In the genomic region with DNA sequence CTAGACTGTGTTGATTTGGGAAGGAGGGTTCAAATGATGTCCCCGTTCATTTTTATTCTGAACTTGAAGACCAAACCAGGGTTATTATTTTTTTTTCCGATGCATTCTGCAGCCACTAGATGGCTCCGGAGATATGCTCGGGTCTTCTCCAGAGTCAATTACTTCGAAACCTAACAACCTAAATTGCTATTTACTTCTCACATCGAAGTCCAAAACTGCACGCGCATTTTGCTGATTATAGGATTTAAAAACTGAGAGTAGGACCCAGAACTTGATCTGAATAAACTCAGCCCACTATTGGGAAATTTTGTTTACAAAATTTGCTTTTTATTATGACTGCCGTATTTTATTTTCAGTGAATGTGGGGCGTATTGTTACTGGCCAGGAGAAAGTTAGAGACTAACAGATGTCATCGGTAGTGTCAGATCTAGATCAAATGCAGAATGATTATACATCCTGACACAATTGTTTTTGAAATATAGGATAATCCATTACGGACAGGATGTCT, we compare ENCODE assay signal across 8 cellular contexts.
DNase-seq lines count a peak whose midpoint lies in the region; ATAC-seq and TF ChIP-seq lines count a peak whose summit lies in the region.

No MANE protein-coding gene starts in this region.

- no peak overlapping the region for H3K27ac Mint-ChIP-seq in activated CD8-positive, alpha-beta T cell treated with anti-CD3 and anti-CD28 coated beads for 36 hours

- WGBS in right cardiac atrium: 3% methylated on average over 12 of the region's 12 CpGs
- WGBS in spleen, 5 donors: 4 to 7% (median 5%) methylated on average over 12 of the region's 12 CpGs

- H3K36me3 Mint-ChIP-seq in activated CD8-positive, alpha-beta T cell treated with anti-CD3 and anti-CD28 coated beads for 36 hours (ENCODE audit: low read depth): no peaks in the 10 kb centered on the region

- no peak for ATAC-seq in activated CD8-positive, alpha-beta T cell treated with anti-CD3 and anti-CD28 coated beads for 36 hours
- ATAC-seq in right cardiac atrium (no peak), GM19324 (IDR thresholded peaks at IDR 0.05; ENCODE audit: low FRiP score, unreplicated experiment) (no peak)

- H3K9me3 ChIP-seq in right cardiac atrium (ENCODE audit: control insufficient read depth, low read length) (no peaks in the 10 kb centered on the region), spleen (no peaks in the 10 kb centered on the region)

- H3K4me1 ChIP-seq in right cardiac atrium (ENCODE audit: control insufficient read depth, insufficient read depth, low read length) (no peaks in the 10 kb centered on the region), spleen (peaks cover 0 to 11% (median 3%) of the 10 kb centered on the region in 6 donors)

- CTCF ChIA-PET in activated CD8-positive, alpha-beta T cell treated with anti-CD3 and anti-CD28 coated beads for 36 hours (lab: Charles Lee): interaction anchor here (1.5 kb wide), 1 partner anchor 9 kb away, joined by 3 read pairs; no protein-coding TSS in a partner anchor

- peak; percentile 10 for DNase-seq in stimulated activated CD4-positive, alpha-beta T cell treated with anti-CD3 and anti-CD28 coated beads, Interleukin-15, amount 100 ng/mL, for 24 hours
- DNase-seq in stimulated activated CD4-positive, alpha-beta T cell treated with anti-CD3 and anti-CD28 coated beads, Interleukin-4, amount 100 ng/mL, for 4 hours: no peak
- DNase-seq in NAMALWA (ENCODE audit: low spot score): peak; percentile 44
- DNase-seq in activated CD8-positive, alpha-beta T cell treated with anti-CD3 and anti-CD28 coated beads for 36 hours: peak; percentile 26
- no peak for DNase-seq in right cardiac atrium
- DNase-seq in spleen: no peak
- no peak for DNase-seq in HK-2 (ENCODE audit: unreplicated experiment)

- H3K27me3 ChIP-seq in right cardiac atrium (ENCODE audit: control insufficient read depth, insufficient read depth) (no peaks in the 10 kb centered on the region), spleen (replicated peaks in 1 of 7) (peaks cover 0 to 14% (median 0%) of the 10 kb centered on the region in 7 donors)

- POLR2A ChIA-PET in activated CD8-positive, alpha-beta T cell treated with anti-CD3 and anti-CD28 coated beads for 36 hours (lab: Charles Lee): interaction anchor here (0.6 kb wide), 1 partner anchor 37 kb away, joined by 3 read pairs; no protein-coding TSS in a partner anchor

- intact Hi-C loops in activated CD8-positive, alpha-beta T cell treated with anti-CD3 and anti-CD28 coated beads for 36 hours (cut with micrococcal nuclease): no loop called here
- intact Hi-C loops in right cardiac atrium (cut with DNase I): loop anchor here in 2 of 4 donors (5.0 to 10.0 kb wide), 2 partner anchors 254 to 967 kb away; a partner anchor contains a TSS
- intact Hi-C loops in spleen (cut with DNase I; ENCODE audit: low total_unique reads): loop anchor here (5.0 kb wide), 1 partner anchor 964 kb away; a partner anchor contains a TSS

- TF ChIP-seq POLR2A in spleen (IDR thresholded peaks at IDR 0.05): no peak

- H3K27ac ChIP-seq in right cardiac atrium (ENCODE audit: low read length): no peak overlapping the region
- peak overlapping the region in 5 of 8 donors; percentile 20 to 53 (median 34) for H3K27ac ChIP-seq in spleen

- H3K4me3 Mint-ChIP-seq in activated CD8-positive, alpha-beta T cell treated with anti-CD3 and anti-CD28 coated beads for 36 hours: peak overlapping the region; percentile 26

- no peaks in the 10 kb centered on the region for H3K36me3 ChIP-seq in spleen

- no peaks in the 10 kb centered on the region for H3K9me3 Mint-ChIP-seq in activated CD8-positive, alpha-beta T cell treated with anti-CD3 and anti-CD28 coated beads for 36 hours

- H3K4me1 Mint-ChIP-seq in activated CD8-positive, alpha-beta T cell treated with anti-CD3 and anti-CD28 coated beads for 36 hours (ENCODE audit: low read depth): peaks cover 3% of the 10 kb centered on the region

- H3K4me3 ChIP-seq in right cardiac atrium (ENCODE audit: low read length): peak overlapping the region; percentile 59
- peak overlapping the region in 3 of 8 donors; percentile 7 to 46 (median 27) for H3K4me3 ChIP-seq in spleen

- H3K27me3 Mint-ChIP-seq in activated CD8-positive, alpha-beta T cell treated with anti-CD3 and anti-CD28 coated beads for 36 hours: peaks cover 27% of the 10 kb centered on the region

- TF ChIP-seq CTCF in activated CD8-positive, alpha-beta T cell treated with anti-CD3 and anti-CD28 coated beads for 36 hours (IDR thresholded peaks at IDR 0.05): peak; percentile 77
- TF ChIP-seq CTCF in spleen (IDR thresholded peaks at IDR 0.05 in 8 of 11, conservative IDR thresholded peaks at IDR 0.05 in 3 of 11): peak; percentile 14 to 68 (median 51)

Comparison
In these comparisons a context has a peak if more than half of its experiments do, and no peak if none do; other contexts are left out.
1. DNase-seq: peak in stimulated activated CD4-positive, alpha-beta T cell treated with anti-CD3 and anti-CD28 coated beads, Interleukin-15, amount 100 ng/mL, for 24 hours (single experiment), NAMALWA (single experiment) and activated CD8-positive, alpha-beta T cell treated with anti-CD3 and anti-CD28 coated beads for 36 hours (single experiment); none in stimulated activated CD4-positive, alpha-beta T cell treated with anti-CD3 and anti-CD28 coated beads, Interleukin-4, amount 100 ng/mL, for 4 hours (0 of 2), right cardiac atrium (0 of 3), spleen (single experiment) and HK-2 (single experiment).